ENCODE assay signal across 23 cellular contexts in genomic region chrX:125621588-125621927, GRCh38.
"Had no signal": no experiment of that assay in that cellular context is flagged by ENCODE, and none has a peak within 500 bp of the region (broad histone marks: within the 10 kb centered on the region; RNA-seq: fewer than 3 reads in every experiment).

No MANE protein-coding gene starts in this region.

- H3K27me3 ChIP-seq: colonic mucosa, esophagus squamous epithelium, foreskin keratinocyte, gastrocnemius medialis, gastroesophageal sphincter, heart left ventricle, heart right ventricle, hepatocyte had no signal

- DNase-seq: colonic mucosa; cortex of kidney; dermis blood vessel endothelial cell; dorsolateral prefrontal cortex; effector CD4-positive, alpha-beta T cell; effector CD8-positive, alpha-beta T cell; effector memory CD4-positive, alpha-beta T cell; effector memory CD8-positive, alpha-beta T cell; endodermal cell; erythroblast; esophagus squamous epithelium; foreskin fibroblast; foreskin keratinocyte; foreskin melanocyte; gastrocnemius medialis; glutamatergic neuron; head of caudate nucleus; heart left ventricle; heart right ventricle had no signal

- H3K9me3 ChIP-seq: colonic mucosa, esophagus squamous epithelium, gastrocnemius medialis, gastroesophageal sphincter, heart left ventricle had no signal

- H3K36me3 ChIP-seq: colonic mucosa, esophagus squamous epithelium, gastrocnemius medialis, gastroesophageal sphincter, heart left ventricle, heart right ventricle had no signal

- H3K27ac ChIP-seq: colonic mucosa, coronary artery, dorsolateral prefrontal cortex, epithelial cell of prostate, esophagus squamous epithelium, foreskin keratinocyte, gastrocnemius medialis, gastroesophageal sphincter, heart left ventricle, heart right ventricle, hepatocyte had no signal

- H3K4me3 ChIP-seq: colonic mucosa, coronary artery, dorsolateral prefrontal cortex, esophagus squamous epithelium, gastrocnemius medialis, gastroesophageal sphincter, heart left ventricle, heart right ventricle, hepatocyte had no signal

- H3K4me1 ChIP-seq: colonic mucosa, esophagus squamous epithelium, foreskin keratinocyte, gastrocnemius medialis, gastroesophageal sphincter, heart left ventricle, heart right ventricle had no signal
